In genomic region chr12:67826148-67826547, GRCh38 we compare ENCODE assay signal across 30 cellular contexts.
DNase-seq lines count a peak whose midpoint lies in the region; ATAC-seq, FAIRE-seq and TF ChIP-seq lines count a peak whose summit lies in the region.
"Had no signal": no experiment of that assay in that cellular context is flagged by ENCODE, and none has a peak within 500 bp of the region (broad histone marks: within the 10 kb centered on the region; RNA-seq: fewer than 3 reads in every experiment).

No MANE protein-coding gene starts in this region.

- BruUV-seq in HepG2 (replicated peaks; lab: Mats Ljungman, UMichigan), result no TSS peak

- peak overlapping the region in 2 of 3 experiments; percentile 23 to 57 for H3K27ac Mint-ChIP-seq in nephron
- H3K27ac Mint-ChIP-seq: activated CD4-positive, alpha-beta T cell treated with anti-CD3 and anti-CD28 coated beads, Interleukin-2, amount 10 ng/mL, durations not matched to agents 24 days and 14 days; activated naive CD8-positive, alpha-beta T cell treated with anti-CD3 and anti-CD28 coated beads, Interleukin-2, amount 10 ng/mL, durations not matched to agents 7 days and 5 days; activated T-helper 2 cell treated with anti-CD3 and anti-CD28 coated beads, Interferon-gamma antibody, Interleukin-2, Interleukin-4, amounts not matched to agents 10 μg/mL and 5 μg/mL and 100 μg/mL, durations not matched to agents 14 hours and 24 hours and 36 hours; CD4-positive, CD25-positive, alpha-beta regulatory T cell; IgD-negative memory B cell; natural killer cell treated with Interleukin-12 subunit alpha and Interleukin-12 subunit beta and Interleukin-15 and Interleukin-18, amount 100 ng/mL, for 72 hours had no signal

- H3K9me3 ChIP-seq in heart left ventricle (no peaks in the 10 kb centered on the region), tibial artery (no peaks in the 10 kb centered on the region), HepG2 (ENCODE audit: low read length) (no peaks in the 10 kb centered on the region), colonic mucosa (no peaks in the 10 kb centered on the region)
- H3K9me3 ChIP-seq: breast epithelium, spleen, vagina had no signal

- TF ChIP-seq POLR2A in heart left ventricle (IDR thresholded peaks at IDR 0.05) (no peak), HepG2 (IDR thresholded peaks at IDR 0.05; ENCODE audit: insufficient read depth in 1 of 2, low read depth in 2 of 2, low read length in 2 of 2) (no peak), lower leg skin (IDR thresholded peaks at IDR 0.05) (no peak)

- no peaks in the 10 kb centered on the region for H4K20me1 ChIP-seq in HepG2 (ENCODE audit: insufficient read depth, low read length)

- CTCF ChIA-PET in HepG2 (lab: Yijun Ruan, JAX; ENCODE audit: low intra/inter-chr PET ratio, low total read pairs), result no interaction called here

- H3K4me2 ChIP-seq in HepG2 (ENCODE audit: low read depth, low read length), result no peak overlapping the region

- TF ChIP-seq RAD21 in HepG2 (CRISPR knock-in tag; IDR thresholded peaks at IDR 0.05), result no peak

- no peaks in the 10 kb centered on the region for H3K79me2 ChIP-seq in HepG2 (ENCODE audit: insufficient read depth, low read length)

- ATAC-seq in heart left ventricle, result peak in 2 of 4 donors; percentile 15 to 18
- no peak for ATAC-seq in left cardiac atrium
- no peak for ATAC-seq in HepG2
- ATAC-seq: natural killer cell treated with Interleukin-12 subunit alpha and Interleukin-12 subunit beta and Interleukin-15 and Interleukin-18, amount 100 ng/mL, for 72 hours had no signal

- no peak overlapping the region for H2AFZ ChIP-seq in HepG2 (ENCODE audit: low read length)

- POLR2A ChIA-PET in HepG2 (lab: Yijun Ruan, JAX), result no interaction called here

- intact Hi-C loops in heart left ventricle (cut with DNase I), result loop anchor here in 1 of 10 donors (10.0 kb wide), 2 partner anchors 109 to 171 kb away; no protein-coding TSS in a partner anchor
- intact Hi-C loops in left cardiac atrium (cut with DNase I), result no loop called here
- intact Hi-C loops in tibial artery (cut with DNase I; ENCODE audit: low total_unique reads), result no loop called here
- intact Hi-C loops in HepG2 (cut with micrococcal nuclease; ENCODE audit: unreplicated experiment), result no loop called here
- intact Hi-C loops in lower leg skin (cut with DNase I; ENCODE audit: low total_unique reads), result no loop called here
- intact Hi-C loops in colonic mucosa (cut with DNase I), result no loop called here

- H3K4me1 ChIP-seq in heart left ventricle (peaks cover 0 to 31% (median 14%) of the 10 kb centered on the region in 12 donors), tibial artery (peaks cover 0 to 25% (median 4%) of the 10 kb centered on the region in 4 donors), HepG2 (ENCODE audit: insufficient read depth, low read length) (no peaks in the 10 kb centered on the region), colonic mucosa (no peaks in the 10 kb centered on the region)
- H3K4me1 ChIP-seq: breast epithelium, spleen had no signal

- no peaks in the 10 kb centered on the region for H3K36me3 Mint-ChIP-seq in nephron (ENCODE audit: low read depth)
- H3K36me3 Mint-ChIP-seq: CD4-positive, CD25-positive, alpha-beta regulatory T cell; IgD-negative memory B cell; natural killer cell treated with Interleukin-12 subunit alpha and Interleukin-12 subunit beta and Interleukin-15 and Interleukin-18, amount 100 ng/mL, for 72 hours had no signal

- WGBS in heart left ventricle, 4 donors, result 39 to 49% (median 45%) methylated on average over 2 of the region's 2 CpGs
- 0% methylated on average over 2 of the region's 2 CpGs for WGBS in HepG2 (ENCODE audit: low lambda C conversion rate)
- WGBS in lower leg skin, 2 donors, result 73 to 81% methylated on average over 2 of the region's 2 CpGs

- H3K4me3 Mint-ChIP-seq in nephron, result no peak overlapping the region
- H3K4me3 Mint-ChIP-seq: activated CD4-positive, alpha-beta T cell treated with anti-CD3 and anti-CD28 coated beads, Interleukin-2, amount 10 ng/mL, durations not matched to agents 24 days and 14 days; activated naive CD8-positive, alpha-beta T cell treated with anti-CD3 and anti-CD28 coated beads, Interleukin-2, amount 10 ng/mL, durations not matched to agents 7 days and 5 days; CD4-positive, CD25-positive, alpha-beta regulatory T cell; IgD-negative memory B cell; natural killer cell treated with Interleukin-12 subunit alpha and Interleukin-12 subunit beta and Interleukin-15 and Interleukin-18, amount 100 ng/mL, for 72 hours had no signal

- H3K27ac ChIP-seq in heart left ventricle (peak overlapping the region in 8 of 12 donors; percentile 9 to 87 (median 84)), coronary artery (peak overlapping the region; percentile 31 to 90), tibial artery (peak overlapping the region; percentile 83 to 89), HepG2 (ENCODE audit: extremely low read length, insufficient read depth, low read length) (no peak overlapping the region), colonic mucosa (no peak overlapping the region)
- H3K27ac ChIP-seq: breast epithelium, spleen, vagina had no signal

- TF ChIP-seq CTCF in heart left ventricle (IDR thresholded peaks at IDR 0.05) (no peak), coronary artery (IDR thresholded peaks at IDR 0.05) (no peak), nephron (IDR thresholded peaks at IDR 0.05; ENCODE audit: unreplicated experiment in 3 of 3) (no peak), tibial artery (IDR thresholded peaks at IDR 0.05) (no peak), HepG2 (CRISPR knock-in tag; IDR thresholded peaks at IDR 0.05) (no peak), lower leg skin (IDR thresholded peaks at IDR 0.05) (no peak), colonic mucosa (IDR thresholded peaks at IDR 0.05) (no peak)

- H3K36me3 ChIP-seq in heart left ventricle (no peaks in the 10 kb centered on the region), tibial artery (no peaks in the 10 kb centered on the region), HepG2 (replicated peaks in 1 of 2; ENCODE audit: control insufficient read depth in 1 of 2, insufficient read depth in 2 of 2, low read length in 2 of 2) (no peaks in the 10 kb centered on the region), colonic mucosa (no peaks in the 10 kb centered on the region)
- H3K36me3 ChIP-seq: breast epithelium, spleen, vagina had no signal

- DNase-seq in heart left ventricle, result no peak
- no peak for DNase-seq in left cardiac atrium
- no peak for DNase-seq in coronary artery (ENCODE audit: low spot score)
- DNase-seq in tibial artery, result no peak
- DNase-seq in HepG2 (ENCODE audit: low spot score), result no peak
- DNase-seq in lower leg skin (ENCODE audit: low spot score in 2 of 2), result no peak
- DNase-seq in colonic mucosa, result no peak
- DNase-seq: activated CD4-positive, alpha-beta T cell treated with anti-CD3 and anti-CD28 coated beads, Interleukin-2, amount 10 ng/mL, durations not matched to agents 24 days and 14 days; activated naive CD8-positive, alpha-beta T cell treated with anti-CD3 and anti-CD28 coated beads, Interleukin-2, amount 10 ng/mL, durations not matched to agents 7 days and 5 days; CD4-positive, CD25-positive, alpha-beta regulatory T cell; dermis blood vessel endothelial cell; GOT3; hippocampal formation; mammary epithelial cell; MM.1S; NCI-H146; NCI-H748 treated with DMSO at 0.1 percent for 48 hours; SHP77 treated with DMSO at 0.1 percent for 48 hours; spleen; stimulated activated CD4-positive, alpha-beta T cell treated with anti-CD3 and anti-CD28 coated beads, Interleukin-4, amount 100 ng/mL, for 4 hours; T-helper 1 cell had no signal

- no peaks in the 10 kb centered on the region for H3K27me3 Mint-ChIP-seq in nephron (ENCODE audit: low read depth)
- H3K27me3 Mint-ChIP-seq: activated CD4-positive, alpha-beta T cell treated with anti-CD3 and anti-CD28 coated beads, Interleukin-2, amount 10 ng/mL, durations not matched to agents 24 days and 14 days; activated naive CD8-positive, alpha-beta T cell treated with anti-CD3 and anti-CD28 coated beads, Interleukin-2, amount 10 ng/mL, durations not matched to agents 7 days and 5 days; CD4-positive, CD25-positive, alpha-beta regulatory T cell had no signal

- H3K27me3 ChIP-seq in heart left ventricle, result no peaks in the 10 kb centered on the region
- H3K27me3 ChIP-seq in tibial artery, result no peaks in the 10 kb centered on the region
- H3K27me3 ChIP-seq in HepG2 (ENCODE audit: control insufficient read depth in 1 of 2, insufficient read depth in 2 of 2, low read length in 2 of 2), result 0 out of 5 replicates have a peak, but pooled peaks cover 0 to 2% of the 10 kb centered on the region in 2 experiments
- no peaks in the 10 kb centered on the region for H3K27me3 ChIP-seq in colonic mucosa
- H3K27me3 ChIP-seq: breast epithelium, spleen, vagina had no signal

- in situ Hi-C loops in HepG2 (cut with HindIII; ENCODE audit: extremely low pct_ligation_motif_present, low pct_unique_long_range_greater_than_20kb), result no loop called here

- no peak overlapping the region for H3K4me3 ChIP-seq in heart left ventricle
- no peak overlapping the region for H3K4me3 ChIP-seq in coronary artery
- H3K4me3 ChIP-seq in tibial artery, result no peak overlapping the region
- H3K4me3 ChIP-seq in HepG2 (replicated peaks in 1 of 3; ENCODE audit: insufficient read depth in 1 of 3, low read depth in 2 of 3, low read length in 3 of 3), result no peak overlapping the region
- no peak overlapping the region for H3K4me3 ChIP-seq in lower leg skin (ENCODE audit: low read depth, poor library complexity, severe bottlenecking)
- no peak overlapping the region for H3K4me3 ChIP-seq in colonic mucosa
- H3K4me3 ChIP-seq: breast epithelium, spleen, vagina had no signal

- H3K4me1 Mint-ChIP-seq in nephron, result peaks cover 35% of the 10 kb centered on the region

- H3K9ac ChIP-seq in HepG2 (ENCODE audit: insufficient read depth, low read depth, low read length), result no peak overlapping the region
- H3K9ac ChIP-seq in colonic mucosa (ENCODE audit: low read depth in 2 of 2, low read length in 2 of 2), result no peak overlapping the region

- no peak for FAIRE-seq in HepG2 (lab: Jason Lieb, UNC)
- FAIRE-seq: endothelial cell of umbilical vein, GM19239, islet of Langerhans had no signal

- H3K9me3 Mint-ChIP-seq in nephron, result no peaks in the 10 kb centered on the region
- H3K9me3 Mint-ChIP-seq: natural killer cell treated with Interleukin-12 subunit alpha and Interleukin-12 subunit beta and Interleukin-15 and Interleukin-18, amount 100 ng/mL, for 72 hours had no signal

- TF ChIP-seq EP300 in HepG2 (IDR thresholded peaks at IDR 0.05; ENCODE audit: low read depth in 2 of 2, low read length in 2 of 2) (no peak), HepG2 (CRISPR knock-in tag; IDR thresholded peaks at IDR 0.05; ENCODE audit: borderline replicate concordance) (no peak)

TF ChIP-seq in HepG2, 621 proteins besides CTCF, POLR2A, EP300 and RAD21:
- TF ChIP-seq DPF2 (CRISPR knock-in tag; IDR thresholded peaks at IDR 0.05; ENCODE audit: borderline replicate concordance, low read depth) (no peak), GTF3A (CRISPR knock-in tag; conservative IDR thresholded peaks at IDR 0.05) (no peak), CENPX (CRISPR knock-in tag; IDR thresholded peaks at IDR 0.05) (no peak)

Comparison
In these comparisons a context has a peak if more than half of its experiments do, and no peak if none do; other contexts are left out.
1. H3K27ac ChIP-seq: peak in heart left ventricle (8 of 12), coronary artery (2 of 2) and tibial artery (2 of 2); none in HepG2 (single experiment) and colonic mucosa (single experiment).